Comparison of ENCODE assay signal across 22 cellular contexts in genomic region chr18:76455015-76455676, GRCh38. TPM values are rescaled to one million over a fixed set of nuclear protein-coding genes. Genes with fewer than 3 reads are reported as not detected.
DNase-seq lines count a peak whose midpoint lies in the region; ATAC-seq, FAIRE-seq and TF ChIP-seq lines count a peak whose summit lies in the region.
"Had no signal": no experiment of that assay in that cellular context is flagged by ENCODE, and none has a peak within 500 bp of the region (broad histone marks: within the 10 kb centered on the region; RNA-seq: fewer than 3 reads in every experiment).

No MANE protein-coding gene starts in this region.

- peaks cover 2% of the 10 kb centered on the region for H3K27me3 Mint-ChIP-seq in nephron progenitor cell (ENCODE audit: low read depth, poor library complexity)

- ATAC-seq in GM18867 (IDR thresholded peaks at IDR 0.05; ENCODE audit: unreplicated experiment) = no peak
- ATAC-seq: A549; activated CD8-positive, alpha-beta T cell treated with anti-CD3 and anti-CD28 coated beads, Interleukin-2, amount 10 ng/mL, durations not matched to agents 7 days and 5 days; effector memory CD8-positive, alpha-beta T cell; left lung; stimulated activated memory B cell treated with anti-CD40 and anti-IgM and Interleukin-4, amounts not matched to agents 10 μg/mL and 1 μg/mL and 100 μg/mL, for 72 hours had no signal

- intact Hi-C loops in prostate gland (cut with DNase I) = no loop called here

- H3K4me3 ChIP-seq in tibial nerve = no peak overlapping the region
- no peak overlapping the region for H3K4me3 ChIP-seq in prostate gland
- H3K4me3 ChIP-seq: A549, left lung, upper lobe of left lung had no signal

- no peaks in the 10 kb centered on the region for H3K9me3 Mint-ChIP-seq in nephron progenitor cell
- H3K9me3 Mint-ChIP-seq: CD4-positive, alpha-beta T cell; effector memory CD8-positive, alpha-beta T cell; stimulated activated memory B cell treated with anti-CD40 and anti-IgM and Interleukin-4, amounts not matched to agents 10 μg/mL and 1 μg/mL and 100 μg/mL, for 72 hours had no signal

- H3K27me3 ChIP-seq in tibial nerve (no peaks in the 10 kb centered on the region), prostate gland (replicated peaks; ENCODE audit: insufficient read depth) (no peaks in the 10 kb centered on the region)
- H3K27me3 ChIP-seq: left lung, upper lobe of left lung had no signal

- H3K9me3 ChIP-seq in tibial nerve = no peaks in the 10 kb centered on the region
- no peaks in the 10 kb centered on the region for H3K9me3 ChIP-seq in prostate gland
- H3K9me3 ChIP-seq: A549, left lung, upper lobe of left lung had no signal

- peak overlapping the region; percentile 51 for H3K4me3 Mint-ChIP-seq in nephron progenitor cell
- H3K4me3 Mint-ChIP-seq: activated CD8-positive, alpha-beta T cell treated with anti-CD3 and anti-CD28 coated beads, Interleukin-2, amount 10 ng/mL, durations not matched to agents 7 days and 5 days; CD4-positive, alpha-beta T cell; effector memory CD8-positive, alpha-beta T cell; stimulated activated memory B cell treated with anti-CD40 and anti-IgM and Interleukin-4, amounts not matched to agents 10 μg/mL and 1 μg/mL and 100 μg/mL, for 72 hours had no signal

- H3K36me3 ChIP-seq in tibial nerve = peaks cover 0 to 17% (median 0%) of the 10 kb centered on the region in 3 donors
- H3K36me3 ChIP-seq in prostate gland = no peaks in the 10 kb centered on the region

- peak overlapping the region in 3 of 4 donors; percentile 82 to 97 (median 97) for H3K27ac ChIP-seq in tibial nerve
- no peak overlapping the region for H3K27ac ChIP-seq in prostate gland
- H3K27ac ChIP-seq: left lung, parathyroid adenoma, upper lobe of left lung had no signal

- peaks cover 19% of the 10 kb centered on the region for H3K36me3 Mint-ChIP-seq in nephron progenitor cell (ENCODE audit: low read depth)

- H3K4me1 Mint-ChIP-seq in nephron progenitor cell = peaks cover 98% of the 10 kb centered on the region

- peak; percentile 26 for DNase-seq in activated CD8-positive, alpha-beta memory T cell treated with anti-CD3 and anti-CD28 coated beads for 24 hours
- DNase-seq in activated CD8-positive, alpha-beta memory T cell treated with anti-CD3 and anti-CD28 coated beads, Interleukin-2, amount 50 U/mL, for 4 hours = no peak
- peak; percentile 24 for DNase-seq in ecto neural progenitor cell (ENCODE audit: low spot score)
- no peak for DNase-seq in nephron progenitor cell
- DNase-seq in tibial nerve (ENCODE audit: low spot score in 2 of 2) = no peak
- no peak for DNase-seq in prostate gland (ENCODE audit: low spot score)
- no peak for DNase-seq in HTR-8/SVneo (ENCODE audit: insufficient read length, low spot score)
- DNase-seq: activated CD8-positive, alpha-beta T cell treated with anti-CD3 and anti-CD28 coated beads, Interleukin-2, amount 10 ng/mL, durations not matched to agents 7 days and 5 days; activated effector memory CD4-positive, alpha-beta T cell treated with anti-CD3 and anti-CD28 coated beads, Interleukin-2, amount 50 U/mL, for 16 hours; CD4-positive, alpha-beta T cell; DND-41; effector memory CD8-positive, alpha-beta T cell; left lung; NCI-H1436 treated with DMSO at 0.1 percent for 48 hours; RPMI8226 had no signal

- TF ChIP-seq POLR2A in tibial nerve (IDR thresholded peaks at IDR 0.05) (no peak), prostate gland (IDR thresholded peaks at IDR 0.05) (no peak)

- TF ChIP-seq CTCF in nephron progenitor cell (IDR thresholded peaks at IDR 0.05) (no peak), tibial nerve (IDR thresholded peaks at IDR 0.05) (no peak), prostate gland (IDR thresholded peaks at IDR 0.05) (no peak)

- no peak for TF ChIP-seq EP300 in tibial nerve (IDR thresholded peaks at IDR 0.05)

- no peak for FAIRE-seq in HTR-8/SVneo (lab: Jason Lieb, UNC)
- FAIRE-seq: A549, GM18507, H54 had no signal

- H3K27ac Mint-ChIP-seq in nephron progenitor cell = peak overlapping the region; percentile 66
- H3K27ac Mint-ChIP-seq: activated CD8-positive, alpha-beta T cell treated with anti-CD3 and anti-CD28 coated beads, Interleukin-2, amount 10 ng/mL, durations not matched to agents 7 days and 5 days; CD4-positive, alpha-beta T cell; effector memory CD8-positive, alpha-beta T cell; stimulated activated memory B cell treated with anti-CD40 and anti-IgM and Interleukin-4, amounts not matched to agents 10 μg/mL and 1 μg/mL and 100 μg/mL, for 72 hours had no signal

- peaks cover 0 to 76% (median 32%) of the 10 kb centered on the region in 4 donors for H3K4me1 ChIP-seq in tibial nerve
- H3K4me1 ChIP-seq in prostate gland (replicated peaks) = peaks cover 8% of the 10 kb centered on the region

- 44 to 61% methylated on average over 7 of the region's 7 CpGs for WGBS in tibial nerve, 2 donors
- WGBS in prostate gland = 51% methylated on average over 7 of the region's 7 CpGs

RNA-seq across cellular contexts. Expression of gene ZNF516, which starts 39.9 kb away (rescaled TPM):
- total RNA-seq in tibial nerve = 10 to 100 TPM; 31.4 to 63.0 (median 45.5) TPM
- 100 to 1,000 TPM in 1 of 2 donors, 10 to 100 TPM in 1; 25.0 to 158 TPM for total RNA-seq in prostate gland

Comparison
In these comparisons a context has a peak if more than half of its experiments do, and no peak if none do; other contexts are left out.
1. DNase-seq: peak in activated CD8-positive, alpha-beta memory T cell treated with anti-CD3 and anti-CD28 coated beads for 24 hours (single experiment) and ecto neural progenitor cell (single experiment); none in activated CD8-positive, alpha-beta memory T cell treated with anti-CD3 and anti-CD28 coated beads, Interleukin-2, amount 50 U/mL, for 4 hours (single experiment), nephron progenitor cell (single experiment), tibial nerve (0 of 2), prostate gland (single experiment) and HTR-8/SVneo (single experiment).
2. H3K27ac ChIP-seq: peak in tibial nerve (3 of 4); none in prostate gland (0 of 2).